12 cellular contexts compared by ENCODE assay signal in genomic region chr6:99138445-99138844, GRCh38.
DNase-seq lines count a peak whose midpoint lies in the region; ATAC-seq lines count a peak whose summit lies in the region.
"Had no signal": no experiment of that assay in that cellular context is flagged by ENCODE, and none has a peak within 500 bp of the region (broad histone marks: within the 10 kb centered on the region; RNA-seq: fewer than 3 reads in every experiment).

No MANE protein-coding gene starts in this region.

- ATAC-seq in HG03460 (IDR thresholded peaks at IDR 0.05; ENCODE audit: unreplicated experiment), result no peak
- ATAC-seq in GM21515 (IDR thresholded peaks at IDR 0.05; ENCODE audit: unreplicated experiment), result no peak

- peak; percentile 16 to 64 for DNase-seq in NCI-H2081 (lab: John Stamatoyannopoulos, UW)
- DNase-seq in NCI-H2081 treated with DMSO at 0.1 percent for 48 hours (lab: John Stamatoyannopoulos, UW), result no peak
- peak; percentile 68 to 69 for DNase-seq in NCI-H1930 (lab: John Stamatoyannopoulos, UW)
- peak; percentile 55 for DNase-seq in NCI-H82 (lab: John Stamatoyannopoulos, UW)
- DNase-seq in SHP77 (lab: John Stamatoyannopoulos, UW), result no peak
- DNase-seq: AML-193, HFFc6, KG1, NCI-H526 treated with DMSO at 0.1 percent for 48 hours, T-helper 2 cell had no signal

Comparison
In these comparisons a context has a peak if more than half of its experiments do, and no peak if none do; other contexts are left out.
1. DNase-seq: peak in NCI-H2081 (2 of 2), NCI-H1930 (2 of 2) and NCI-H82 (single experiment); none in NCI-H2081 treated with DMSO at 0.1 percent for 48 hours (single experiment) and SHP77 (0 of 2).